ENCODE assay signal across 24 cellular contexts in the genomic region with DNA sequence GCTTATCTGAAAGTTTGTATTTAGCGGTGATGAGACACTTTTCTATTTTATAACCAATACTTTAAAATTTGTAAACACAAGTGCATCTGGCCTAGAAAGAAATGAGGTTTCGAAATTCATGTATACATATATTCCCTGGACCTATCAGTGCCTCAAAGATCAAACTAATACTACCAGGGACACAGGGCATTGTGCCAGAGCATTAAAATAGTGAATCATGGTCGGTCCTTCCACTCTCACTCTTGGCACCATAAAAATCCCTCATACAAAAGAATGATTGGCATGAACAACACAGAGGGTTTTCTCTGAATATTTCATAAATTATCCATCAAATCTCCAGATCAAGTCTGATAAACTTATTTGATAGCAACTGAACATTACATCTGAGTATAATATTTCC.
DNase-seq lines count a peak whose midpoint lies in the region; ATAC-seq, FAIRE-seq and TF ChIP-seq lines count a peak whose summit lies in the region.
"Had no signal": no experiment of that assay in that cellular context is flagged by ENCODE, and none has a peak within 500 bp of the region (broad histone marks: within the 10 kb centered on the region; RNA-seq: fewer than 3 reads in every experiment).

No MANE protein-coding gene starts in this region.

- BruUV-seq in MCF 10A (replicated peaks; lab: Mats Ljungman, UMichigan), result no TSS peak
- no TSS peak for BruUV-seq in mammary epithelial cell (replicated peaks; lab: Mats Ljungman, UMichigan)
- BruUV-seq in PC-3 (replicated peaks; lab: Mats Ljungman, UMichigan), result no TSS peak

- H3K27ac ChIP-seq in mammary epithelial cell (ENCODE audit: insufficient read depth, low read depth, low read length) (no peak overlapping the region), PC-3 (ENCODE audit: low read length) (no peak overlapping the region)
- H3K27ac ChIP-seq: 22Rv1, A549, C4-2B, HL-60 had no signal

- H4K20me1 ChIP-seq in mammary epithelial cell (ENCODE audit: insufficient read depth, low read length) (no peaks in the 10 kb centered on the region), PC-3 (ENCODE audit: low read length) (no peaks in the 10 kb centered on the region)

- no peak overlapping the region for H2AFZ ChIP-seq in mammary epithelial cell (ENCODE audit: low read depth, low read length)
- no peak overlapping the region for H2AFZ ChIP-seq in PC-3 (ENCODE audit: low read length)
- H2AFZ ChIP-seq: GM23338 had no signal

- in situ Hi-C loops in mammary epithelial cell (cut with MboI; ENCODE audit: low sequenced_read_pairs in 2 of 2), result loop anchor here in 1 of 2 donors (25.0 kb wide), 1 partner anchor 614 kb away; no protein-coding TSS in a partner anchor

- H3K36me3 Mint-ChIP-seq in MCF 10A (ENCODE audit: insufficient read depth, unreplicated experiment), result no peaks in the 10 kb centered on the region

- intact Hi-C loops in MCF 10A (cut with micrococcal nuclease) (no loop called here), mammary epithelial cell (cut with micrococcal nuclease) (no loop called here), PC-3 (cut with micrococcal nuclease) (no loop called here)

- H3K36me3 ChIP-seq in mammary epithelial cell (ENCODE audit: insufficient read depth, low read length) (no peaks in the 10 kb centered on the region), PC-3 (ENCODE audit: low read depth, low read length) (no peaks in the 10 kb centered on the region)

- no peaks in the 10 kb centered on the region for H3K79me2 ChIP-seq in mammary epithelial cell (ENCODE audit: insufficient read depth, low read length)
- no peaks in the 10 kb centered on the region for H3K79me2 ChIP-seq in PC-3 (ENCODE audit: low read length)

- no peak overlapping the region for H3K4me3 Mint-ChIP-seq in MCF 10A (ENCODE audit: unreplicated experiment)
- H3K4me3 Mint-ChIP-seq: CD4-positive, alpha-beta T cell; GM23338; HFFc6 had no signal

- TF ChIP-seq CTCF in MCF 10A (IDR thresholded peaks at IDR 0.05; ENCODE audit: unreplicated experiment) (no peak), mammary epithelial cell (conservative IDR thresholded peaks at IDR 0.05 in 1 of 2, IDR thresholded peaks at IDR 0.05 in 1 of 2; ENCODE audit: extremely low read depth in 1 of 2, insufficient read depth in 1 of 2, low read depth in 1 of 2, low read length in 2 of 2) (no peak), PC-3 (conservative IDR thresholded peaks at IDR 0.05; ENCODE audit: low read depth, low read length) (no peak), retinal pigment epithelial cell (conservative IDR thresholded peaks at IDR 0.05; ENCODE audit: low read depth, low read length) (no peak), foreskin fibroblast (IDR thresholded peaks at IDR 0.05; ENCODE audit: low read depth, low read length) (no peak)

- no peak overlapping the region for H3K27ac Mint-ChIP-seq in MCF 10A (ENCODE audit: low read depth, unreplicated experiment)
- H3K27ac Mint-ChIP-seq: CD4-positive, alpha-beta T cell; GM23338; HFFc6 had no signal

- H3F3A ChIP-seq in PC-3 (ENCODE audit: low read length, unreplicated experiment), result no peaks in the 10 kb centered on the region

- CTCF ChIA-PET in MCF 10A (lab: Yijun Ruan, JAX) (interaction anchor here (1.5 kb wide), 1 partner anchor 9 kb away, joined by 4 read pairs; no protein-coding TSS in a partner anchor), mammary epithelial cell (lab: Charles Lee; ENCODE audit: low non-redundant PET) (no interaction called here), PC-3 (lab: Charles Lee) (no interaction called here)

- H3K4me2 ChIP-seq in mammary epithelial cell (ENCODE audit: insufficient read depth, low read depth, low read length) (no peak overlapping the region), PC-3 (ENCODE audit: low read length) (no peak overlapping the region)
- H3K4me2 ChIP-seq: A549, GM23338 had no signal

- H3K27me3 ChIP-seq in mammary epithelial cell (ENCODE audit: insufficient read depth, low read length) (no peaks in the 10 kb centered on the region), PC-3 (ENCODE audit: low read length) (no peaks in the 10 kb centered on the region)

- H3K4me3 ChIP-seq in mammary epithelial cell (replicated peaks in 1 of 3; ENCODE audit: insufficient read depth in 1 of 3, low read depth in 2 of 3, low read length in 3 of 3) (no peak overlapping the region), PC-3 (ENCODE audit: low read length) (no peak overlapping the region), retinal pigment epithelial cell (ENCODE audit: low read length) (no peak overlapping the region), foreskin fibroblast (ENCODE audit: low read depth in 1 of 2, low read length in 2 of 2) (no peak overlapping the region)
- H3K4me3 ChIP-seq: A549, GM23338 had no signal

- H3K27me3 Mint-ChIP-seq in MCF 10A (ENCODE audit: insufficient read depth, unreplicated experiment), result no peaks in the 10 kb centered on the region

- dilution Hi-C loops in mammary epithelial cell (cut with HindIII; ENCODE audit: low sequenced_read_pairs), result no loop called here

- FAIRE-seq in GM19239 (lab: Jason Lieb, UNC), result no peak
- FAIRE-seq: A549, D721Med, GM12892, GM18507, HTR-8/SVneo had no signal

- H3K4me1 ChIP-seq in mammary epithelial cell (ENCODE audit: insufficient read depth, low read length) (no peaks in the 10 kb centered on the region), PC-3 (ENCODE audit: insufficient read depth, low read length) (no peaks in the 10 kb centered on the region)
- H3K4me1 ChIP-seq: A549, Caco-2 had no signal

- no peaks in the 10 kb centered on the region for H3K9me2 ChIP-seq in PC-3 (replicated peaks; ENCODE audit: low read length)

- H3K9me3 Mint-ChIP-seq in MCF 10A (ENCODE audit: unreplicated experiment), result no peaks in the 10 kb centered on the region
- H3K9me3 Mint-ChIP-seq: CD4-positive, alpha-beta T cell; GM23338; HFFc6 had no signal

- peak; percentile 57; the same call in 1 of the 2 replicates for ATAC-seq in PC-3
- ATAC-seq: A549, GM23338, HCT116 had no signal

- POLR2A ChIA-PET in MCF 10A (lab: Yijun Ruan, JAX), result no interaction called here
- POLR2A ChIA-PET in PC-3 (lab: Charles Lee; ENCODE audit: unreplicated experiment), result no interaction called here

- H3K4me1 Mint-ChIP-seq in MCF 10A (ENCODE audit: insufficient read depth, unreplicated experiment), result no peaks in the 10 kb centered on the region
- H3K4me1 Mint-ChIP-seq: GM23338 had no signal

- peak; percentile 28 for DNase-seq in MCF 10A (ENCODE audit: unreplicated experiment)
- DNase-seq in mammary epithelial cell, result no peak
- peak; percentile 75 for DNase-seq in PC-3
- peak; percentile 71 for DNase-seq in retinal pigment epithelial cell (ENCODE audit: low read depth)
- no peak for DNase-seq in SHP77 (lab: John Stamatoyannopoulos, UW)
- DNase-seq in GM19239 (ENCODE audit: insufficient read length, low spot score), result no peak
- no peak for DNase-seq in foreskin fibroblast
- DNase-seq: AML-193; Caco-2; CD4-positive, alpha-beta T cell; GDM1; H7; HFFc6; IMR-90 had no signal

- H3K9me3 ChIP-seq in mammary epithelial cell (replicated peaks; ENCODE audit: insufficient read depth, low read length), result no peaks in the 10 kb centered on the region
- H3K9me3 ChIP-seq in PC-3 (ENCODE audit: low read length), result no peaks in the 10 kb centered on the region
- H3K9me3 ChIP-seq: A549, Caco-2 had no signal

- H3K9ac ChIP-seq in mammary epithelial cell (ENCODE audit: insufficient read depth, low read length), result no peak overlapping the region
- no peak overlapping the region for H3K9ac ChIP-seq in PC-3 (ENCODE audit: low read length)

- WGBS in mammary epithelial cell (ENCODE audit: low coverage, missing lambda C conversion rate), result 57% methylated on average over 3 of the region's 3 CpGs

Comparison
In these comparisons a context has a peak if more than half of its experiments do, and no peak if none do; other contexts are left out.
1. DNase-seq: peak in MCF 10A (single experiment), PC-3 (single experiment) and retinal pigment epithelial cell (single experiment); none in mammary epithelial cell (single experiment), SHP77 (0 of 2), GM19239 (single experiment) and foreskin fibroblast (0 of 2).